Comparison of ENCODE assay signal across 14 cellular contexts in the genomic region with DNA sequence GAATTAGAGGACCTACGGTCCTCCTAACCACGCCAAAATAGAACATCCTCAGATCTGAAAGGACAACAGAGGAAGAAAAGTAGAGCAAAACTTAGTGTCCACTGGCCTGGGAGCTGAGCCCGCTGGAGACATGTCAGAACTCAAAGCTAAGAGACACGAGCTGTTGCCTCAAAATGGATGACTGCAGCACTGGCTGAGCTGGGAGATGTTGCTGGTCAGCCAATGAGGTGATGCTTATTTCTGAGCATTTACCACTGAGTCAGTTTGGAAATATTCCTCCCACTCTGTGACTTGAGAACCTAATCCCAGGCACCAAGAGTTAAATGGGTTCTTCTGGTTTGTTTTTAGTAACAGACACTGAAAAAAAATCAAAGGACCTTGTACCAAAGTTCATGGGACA. TPM values are rescaled to one million over a fixed set of nuclear protein-coding genes. Genes with fewer than 3 reads are reported as not detected.
DNase-seq lines count a peak whose midpoint lies in the region; ATAC-seq, FAIRE-seq and TF ChIP-seq lines count a peak whose summit lies in the region.
"Had no signal": no experiment of that assay in that cellular context is flagged by ENCODE, and none has a peak within 500 bp of the region (broad histone marks: within the 10 kb centered on the region; RNA-seq: fewer than 3 reads in every experiment).

No MANE protein-coding gene starts in this region.

- H3K4me3 ChIP-seq in cardiac fibroblast (replicated peaks in 1 of 2; ENCODE audit: low read depth in 2 of 2, low read length in 2 of 2) (no peak overlapping the region), kidney (ENCODE audit: low read length in 2 of 2) (no peak overlapping the region), tibial artery (no peak overlapping the region)
- H3K4me3 ChIP-seq: coronary artery, stomach had no signal

- H3K4me1 ChIP-seq in kidney (ENCODE audit: control insufficient read depth in 1 of 2, insufficient read depth in 1 of 2, low read depth in 1 of 2, low read length in 2 of 2), result peaks cover 2 to 6% of the 10 kb centered on the region in 2 donors
- H3K4me1 ChIP-seq in tibial artery, result peaks cover 0 to 23% (median 0%) of the 10 kb centered on the region in 4 donors

- H3K27ac ChIP-seq in kidney (ENCODE audit: low read depth in 2 of 2, low read length in 2 of 2) (no peak overlapping the region), tibial artery (peak overlapping the region; percentile 8 to 60)
- H3K27ac ChIP-seq: stomach had no signal

- TF ChIP-seq CTCF in cardiac fibroblast (IDR thresholded peaks at IDR 0.05; ENCODE audit: low read depth, low read length), result no peak
- no peak for TF ChIP-seq CTCF in kidney (IDR thresholded peaks at IDR 0.05; ENCODE audit: borderline replicate concordance, extremely low read depth, insufficient read depth)
- no peak for TF ChIP-seq CTCF in tibial artery (IDR thresholded peaks at IDR 0.05)

- no peaks in the 10 kb centered on the region for H3K27me3 ChIP-seq in tibial artery

- no peak for FAIRE-seq in kidney (lab: Jason Lieb, UNC)

- H3K36me3 ChIP-seq in kidney (ENCODE audit: control insufficient read depth in 1 of 2, insufficient read depth in 2 of 2, low read length in 2 of 2) (no peaks in the 10 kb centered on the region), tibial artery (no peaks in the 10 kb centered on the region)
- H3K36me3 ChIP-seq: stomach had no signal

- H3K9me3 ChIP-seq in kidney (ENCODE audit: control insufficient read depth in 1 of 2, low read length in 2 of 2) (peaks cover 0 to 8% of the 10 kb centered on the region in 2 donors), tibial artery (peaks cover 0 to 10% (median 6%) of the 10 kb centered on the region in 3 donors)

- intact Hi-C loops in kidney (cut with DNase I) (no loop called here), tibial artery (cut with DNase I; ENCODE audit: low total_unique reads) (no loop called here)

- H3K9ac ChIP-seq in kidney (ENCODE audit: low read length in 2 of 2), result no peak overlapping the region

- DNase-seq in HT1080 (ENCODE audit: low read depth), result peak; percentile 32
- DNase-seq in cardiac fibroblast (ENCODE audit: low read depth in 2 of 2), result peak; percentile 1 to 46
- peak; percentile 21 for DNase-seq in kidney
- DNase-seq in tibial artery, result no peak
- DNase-seq in pons (ENCODE audit: low spot score), result no peak
- DNase-seq in mucosa of gallbladder (ENCODE audit: low spot score), result no peak
- DNase-seq: amygdala; CD4-positive, CD25-positive, alpha-beta regulatory T cell; NCI-H1694; NCI-H510A; occipital lobe; stomach had no signal

- ATAC-seq in GM18909 (IDR thresholded peaks at IDR 0.05; ENCODE audit: poor library complexity, unreplicated experiment), result no peak

RNA-seq across cellular contexts. Expression of gene FBXO15, which starts 32.6 kb away (rescaled TPM):
- total RNA-seq in HT1080 (2014; rRNA removed; shearing (Covaris generic)), result 0.37 and 1.3 TPM in 2 replicates
- 0.92 and 1.7 TPM in 2 replicates for polyA plus RNA-seq in HT1080 (2015; cell fraction: cytosol; rRNA removed)
- 1.4 and 1.9 TPM in 2 replicates for polyA plus RNA-seq in HT1080 (2015; cell fraction: nucleus; rRNA removed)
- total RNA-seq in kidney (3.5 TPM), mucosa of gallbladder (1.8 TPM)
- 9.1 TPM for polyA plus RNA-seq in kidney (ENCODE audit: insufficient read depth, low read depth, low replicate concordance)
- total RNA-seq: CD4-positive, CD25-positive, alpha-beta regulatory T cell had no signal

RNA-seq across cellular contexts. Expression of gene TIMM21, which starts 33.3 kb away (rescaled TPM):
- 98.5 and 111 TPM in 2 replicates for total RNA-seq in HT1080 (2014; rRNA removed; shearing (Covaris generic))
- polyA plus RNA-seq in HT1080 (2015; cell fraction: cytosol; rRNA removed), result 65.5 and 74.0 TPM in 2 replicates
- polyA plus RNA-seq in HT1080 (2015; cell fraction: nucleus; rRNA removed), result 69.5 and 74.4 TPM in 2 replicates
- total RNA-seq in kidney (28.5 TPM), mucosa of gallbladder (21.6 TPM)
- polyA plus RNA-seq in kidney (ENCODE audit: insufficient read depth, low read depth, low replicate concordance), result 77.4 TPM

Comparison
In these comparisons a context has a peak if more than half of its experiments do, and no peak if none do; other contexts are left out.
1. DNase-seq: peak in HT1080 (single experiment), cardiac fibroblast (2 of 2) and kidney (single experiment); none in tibial artery (0 of 2), pons (single experiment) and mucosa of gallbladder (single experiment).
2. H3K27ac ChIP-seq: peak in tibial artery (2 of 2); none in kidney (0 of 2).